Comparison of ENCODE assay signal across 24 cellular contexts in the genomic region with DNA sequence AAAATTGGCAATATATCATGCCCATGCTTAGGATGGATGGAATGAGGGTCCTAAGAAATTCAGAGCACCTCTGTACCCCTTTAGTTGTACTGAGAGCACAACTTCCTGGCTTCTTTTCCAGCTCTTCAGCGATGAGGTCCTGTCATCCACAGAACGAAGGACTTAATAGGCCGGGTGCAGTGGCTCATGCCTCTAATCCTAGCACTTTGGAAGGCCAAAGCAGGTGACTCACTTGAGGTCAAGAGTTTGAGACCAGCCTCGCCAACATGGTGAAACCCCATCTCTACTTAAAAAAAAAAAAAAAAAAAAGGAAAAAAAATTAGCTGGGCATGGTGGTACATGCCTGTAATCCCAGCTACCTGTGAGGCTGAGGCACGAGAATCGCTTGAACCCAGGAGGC.
"Had no signal": no experiment of that assay in that cellular context is flagged by ENCODE, and none has a peak within 500 bp of the region (broad histone marks: within the 10 kb centered on the region; RNA-seq: fewer than 3 reads in every experiment).

No MANE protein-coding gene starts in this region.

- H3K4me3 Mint-ChIP-seq: natural killer cell; nephron progenitor cell; neural progenitor cell; stimulated activated effector memory CD8-positive, alpha-beta T cell treated with anti-CD3 and anti-CD28 coated beads, Interleukin-12 subunit alpha, Interleukin-12 subunit beta, amount 100 ng/mL, for 72 hours; stimulated activated naive CD8-positive, alpha-beta T cell treated with anti-CD3 and anti-CD28 coated beads, Interleukin-15, Interleukin-2, amounts not matched to agents 100 ng/mL and 50 ng/mL, for 24 hours; type B pancreatic cell had no signal

- H3K36me3 Mint-ChIP-seq: natural killer cell; neural progenitor cell; stimulated activated effector memory CD8-positive, alpha-beta T cell treated with anti-CD3 and anti-CD28 coated beads, Interleukin-12 subunit alpha, Interleukin-12 subunit beta, amount 100 ng/mL, for 72 hours; type B pancreatic cell had no signal

- H2AFZ ChIP-seq: neural progenitor cell, parathyroid adenoma had no signal

- H3K27me3 ChIP-seq: neural progenitor cell, neutrophil, right atrium auricular region, sigmoid colon, tibial artery, uterus had no signal

- FAIRE-seq: small intestine had no signal

- H3K9me3 ChIP-seq: neutrophil, suprapubic skin, uterus had no signal

- H3K9ac ChIP-seq: neural progenitor cell, parathyroid adenoma had no signal

- H3K9me3 Mint-ChIP-seq: natural killer cell had no signal

- H3K4me1 ChIP-seq: left ventricle myocardium inferior, neural progenitor cell, right atrium auricular region, sigmoid colon, spleen, suprapubic skin, tibial artery, uterus had no signal

- H3K4me1 Mint-ChIP-seq: natural killer cell, nephron progenitor cell, neural progenitor cell had no signal

- H3K4me3 ChIP-seq: left ventricle myocardium inferior, lung, mucosa of descending colon, neural progenitor cell, right atrium auricular region, sigmoid colon, spleen, suprapubic skin, thoracic aorta, tibial artery, uterus had no signal

- DNase-seq: islet precursor cell; left ventricle myocardium inferior; natural killer cell; nephron progenitor cell; occipital lobe; sigmoid colon; spleen; stimulated activated CD4-positive, alpha-beta T cell treated with anti-CD3 and anti-CD28 coated beads, Interleukin-4, amount 100 ng/mL, for 24 hours; stimulated activated naive CD4-positive, alpha-beta T cell; tibial artery; uterus had no signal

- H3K27ac Mint-ChIP-seq: natural killer cell; nephron progenitor cell; neural progenitor cell; progenitor cell of endocrine pancreas; stimulated activated effector memory CD8-positive, alpha-beta T cell treated with anti-CD3 and anti-CD28 coated beads, Interleukin-12 subunit alpha, Interleukin-12 subunit beta, amount 100 ng/mL, for 72 hours; stimulated activated naive CD8-positive, alpha-beta T cell treated with anti-CD3 and anti-CD28 coated beads, Interleukin-15, Interleukin-2, amounts not matched to agents 100 ng/mL and 50 ng/mL, for 24 hours; type B pancreatic cell had no signal

- H3K4me2 ChIP-seq: neural progenitor cell had no signal

- H3K36me3 ChIP-seq: left ventricle myocardium inferior, neural progenitor cell, neutrophil, right atrium auricular region, sigmoid colon, spleen, suprapubic skin, thoracic aorta, tibial artery, uterus had no signal

- ATAC-seq: mucosa of descending colon; natural killer cell; stimulated activated effector memory CD8-positive, alpha-beta T cell treated with anti-CD3 and anti-CD28 coated beads, Interleukin-12 subunit alpha, Interleukin-12 subunit beta, amount 100 ng/mL, for 72 hours had no signal

- H3K27ac ChIP-seq: left ventricle myocardium inferior, neural progenitor cell, neutrophil, right atrium auricular region, sigmoid colon, spleen, suprapubic skin, thoracic aorta, tibial artery, uterus had no signal
